9 cellular contexts compared by ENCODE assay signal in genomic region chr5:127870914-127871313, GRCh38.
DNase-seq lines count a peak whose midpoint lies in the region; ATAC-seq and TF ChIP-seq lines count a peak whose summit lies in the region.
"Had no signal": no experiment of that assay in that cellular context is flagged by ENCODE, and none has a peak within 500 bp of the region (broad histone marks: within the 10 kb centered on the region; RNA-seq: fewer than 3 reads in every experiment).

No MANE protein-coding gene starts in this region.

- CTCF ChIA-PET in CD4-positive, alpha-beta memory T cell (lab: Charles Lee; ENCODE audit: partially characterized antibody): no interaction called here

- H3K4me3 ChIP-seq in gastroesophageal sphincter (no peak overlapping the region), suprapubic skin (peak overlapping the region; percentile 1)
- no peak overlapping the region for H3K4me3 ChIP-seq in CD4-positive, alpha-beta memory T cell (ENCODE audit: low read length in 2 of 2)

- intact Hi-C loops in CD4-positive, alpha-beta memory T cell (cut with micrococcal nuclease): no loop called here

- TF ChIP-seq POLR2A in gastroesophageal sphincter (IDR thresholded peaks at IDR 0.05) (no peak), suprapubic skin (IDR thresholded peaks at IDR 0.05) (no peak)

- TF ChIP-seq EP300 in gastroesophageal sphincter (IDR thresholded peaks at IDR 0.05): no peak
- TF ChIP-seq EP300 in suprapubic skin (IDR thresholded peaks at IDR 0.05): no peak

- POLR2A ChIA-PET in CD4-positive, alpha-beta memory T cell (lab: Charles Lee; ENCODE audit: partially characterized antibody): no interaction called here

- H3K36me3 ChIP-seq in gastroesophageal sphincter (no peaks in the 10 kb centered on the region), suprapubic skin (no peaks in the 10 kb centered on the region)
- H3K36me3 ChIP-seq in CD4-positive, alpha-beta memory T cell (ENCODE audit: insufficient read depth, low read length): no peaks in the 10 kb centered on the region

- no peaks in the 10 kb centered on the region for H3K36me3 Mint-ChIP-seq in CD4-positive, alpha-beta memory T cell

- no peak overlapping the region for H3K4me3 Mint-ChIP-seq in CD4-positive, alpha-beta memory T cell

- H3K27ac ChIP-seq in gastroesophageal sphincter (peak overlapping the region; percentile 60 to 75 (median 65)), suprapubic skin (peak overlapping the region; percentile 78)
- no peak overlapping the region for H3K27ac ChIP-seq in CD4-positive, alpha-beta memory T cell (ENCODE audit: low read depth, low read length)

- H3K27me3 ChIP-seq in gastroesophageal sphincter: no peaks in the 10 kb centered on the region
- H3K27me3 ChIP-seq in suprapubic skin: no peaks in the 10 kb centered on the region
- H3K27me3 ChIP-seq in CD4-positive, alpha-beta memory T cell (ENCODE audit: insufficient read depth, low read length): no peaks in the 10 kb centered on the region

- no peak overlapping the region for H3K27ac Mint-ChIP-seq in CD4-positive, alpha-beta memory T cell

- ATAC-seq in GM19467 (IDR thresholded peaks at IDR 0.05; ENCODE audit: unreplicated experiment) (peak; percentile 43), HG03457 (IDR thresholded peaks at IDR 0.05; ENCODE audit: unreplicated experiment) (peak; percentile 52), gastroesophageal sphincter (peak; percentile 78), GM21825 (IDR thresholded peaks at IDR 0.05; ENCODE audit: unreplicated experiment) (no peak)

- H3K27me3 Mint-ChIP-seq in CD4-positive, alpha-beta memory T cell: peaks cover 2 to 5% of the 10 kb centered on the region in 2 donors

- H3K9me3 ChIP-seq in gastroesophageal sphincter (no peaks in the 10 kb centered on the region), suprapubic skin (no peaks in the 10 kb centered on the region)
- H3K9me3 ChIP-seq in CD4-positive, alpha-beta memory T cell (ENCODE audit: control insufficient read depth in 1 of 2, low read length in 2 of 2): no peaks in the 10 kb centered on the region

- H3K4me1 ChIP-seq in gastroesophageal sphincter (peaks cover 4 to 40% (median 11%) of the 10 kb centered on the region in 3 donors), suprapubic skin (peaks cover 37% of the 10 kb centered on the region)
- H3K4me1 ChIP-seq in CD4-positive, alpha-beta memory T cell (ENCODE audit: insufficient read depth, low read length): no peaks in the 10 kb centered on the region

- no peaks in the 10 kb centered on the region for H3K4me1 Mint-ChIP-seq in CD4-positive, alpha-beta memory T cell

- no peak for TF ChIP-seq CTCF in gastroesophageal sphincter (IDR thresholded peaks at IDR 0.05)
- no peak for TF ChIP-seq CTCF in suprapubic skin (IDR thresholded peaks at IDR 0.05)

- DNase-seq in suprapubic skin (ENCODE audit: low spot score in 2 of 2) (peak; percentile 86), NCI-H2227 treated with DMSO at 0.1 percent for 48 hours (lab: John Stamatoyannopoulos, UW) (no peak), NCI-H2081 (lab: John Stamatoyannopoulos, UW) (no peak)
- DNase-seq in CD4-positive, alpha-beta memory T cell: no peak
- DNase-seq: T-helper 9 cell had no signal

- H3K9me3 Mint-ChIP-seq in CD4-positive, alpha-beta memory T cell: no peaks in the 10 kb centered on the region

- whole genome bisulfite sequencing in gastroesophageal sphincter (ENCODE audit: low coverage in 1 of 2), 2 donors: 29 to 88% methylated on average over 1 to 3 of the region's 4 CpGs
- 23% methylated on average over 4 of the region's 4 CpGs for WGBS in suprapubic skin

Comparison
In these comparisons a context has a peak if more than half of its experiments do, and no peak if none do; other contexts are left out.
1. DNase-seq: peak in suprapubic skin (2 of 2); none in NCI-H2227 treated with DMSO at 0.1 percent for 48 hours (single experiment), NCI-H2081 (0 of 2) and CD4-positive, alpha-beta memory T cell (0 of 5).